Comparison of ENCODE assay signal across 9 cellular contexts in the genomic region with DNA sequence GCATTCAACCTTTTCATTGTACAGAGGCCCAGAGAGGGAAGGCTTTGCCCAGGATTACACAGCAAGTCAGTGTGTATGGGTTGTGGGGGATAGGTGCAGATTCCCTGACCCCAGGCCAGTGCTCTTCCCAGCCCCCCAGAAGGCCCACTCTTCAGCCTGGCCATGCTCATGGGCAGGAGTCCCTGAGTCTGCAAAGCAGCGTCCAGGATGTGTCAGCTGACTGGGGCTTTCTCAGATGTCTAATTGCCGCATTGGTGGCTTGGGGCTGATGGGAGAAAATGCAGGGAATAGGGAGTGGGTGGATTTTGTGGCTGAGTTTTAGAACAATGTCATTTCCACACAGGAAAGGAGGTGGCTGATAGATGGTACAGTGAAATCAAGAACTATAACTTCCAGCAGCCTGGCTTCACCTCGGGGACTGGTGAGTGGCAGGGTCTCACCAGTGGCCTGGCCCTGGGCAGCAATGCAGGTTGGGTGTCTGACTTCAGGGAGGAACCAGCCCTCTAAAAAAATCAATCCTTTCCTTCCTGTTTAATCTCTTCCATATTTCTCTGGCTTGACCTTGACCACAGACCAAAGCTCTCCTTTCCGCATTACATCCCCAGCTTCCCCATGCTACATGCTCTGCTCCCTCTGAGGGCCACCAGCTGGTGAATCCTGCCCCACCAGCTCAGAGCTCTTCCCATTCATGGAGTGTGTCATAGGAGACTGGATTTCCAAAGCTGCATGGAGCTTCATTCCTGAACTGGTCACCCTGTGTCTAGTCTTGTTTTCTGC. TPM values are rescaled to one million over a fixed set of nuclear protein-coding genes. Genes with fewer than 3 reads are reported as not detected.
DNase-seq lines count a peak whose midpoint lies in the region; TF ChIP-seq lines count a peak whose summit lies in the region.
"Had no signal": no experiment of that assay in that cellular context is flagged by ENCODE, and none has a peak within 500 bp of the region (broad histone marks: within the 10 kb centered on the region; RNA-seq: fewer than 3 reads in every experiment).

No MANE protein-coding gene starts in this region.

- H3K36me3 ChIP-seq in liver (ENCODE audit: control insufficient read depth in 4 of 4, insufficient read depth in 3 of 4, low read depth in 1 of 4, low read length in 3 of 4) (no peaks in the 10 kb centered on the region), thyroid gland (no peaks in the 10 kb centered on the region)

- H3K27ac Mint-ChIP-seq in activated naive CD4-positive, alpha-beta T cell treated with anti-CD3 and anti-CD28 coated beads for 36 hours: peak overlapping the region; percentile 94
- H3K27ac Mint-ChIP-seq in activated T-helper 1 cell treated with anti-CD3 and anti-CD28 coated beads, Interleukin-12 subunit alpha, Interleukin-12 subunit beta, Interleukin-2, Interleukin-4 antibody, amounts not matched to agents 30 ng/mL and 10 ng/mL and 1 ng/mL, durations not matched to agents 14 hours and 24 hours and 36 hours: peak overlapping the region; percentile 96

- intact Hi-C loops in activated naive CD4-positive, alpha-beta T cell treated with anti-CD3 and anti-CD28 coated beads for 36 hours (cut with micrococcal nuclease): loop anchor here (1.0 to 2.0 kb wide), 4 partner anchors 7 to 114 kb away; partner anchors contain the start of genes GLIPR2 and RECK
- intact Hi-C loops in activated T-helper 1 cell treated with anti-CD3 and anti-CD28 coated beads, Interleukin-12 subunit alpha, Interleukin-12 subunit beta, Interleukin-2, Interleukin-4 antibody, amounts not matched to agents 30 ng/mL and 10 ng/mL and 1 ng/mL, durations not matched to agents 14 hours and 24 hours and 36 hours (cut with micrococcal nuclease): loop anchor here (1.0 to 2.0 kb wide), 4 partner anchors 10 to 114 kb away; partner anchors contain the start of genes CLTA and RECK
- intact Hi-C loops in thyroid gland (cut with DNase I): no loop called here

- no peaks in the 10 kb centered on the region for H3K27me3 Mint-ChIP-seq in activated naive CD4-positive, alpha-beta T cell treated with anti-CD3 and anti-CD28 coated beads for 36 hours (ENCODE audit: low read depth)
- no peaks in the 10 kb centered on the region for H3K27me3 Mint-ChIP-seq in activated T-helper 1 cell treated with anti-CD3 and anti-CD28 coated beads, Interleukin-12 subunit alpha, Interleukin-12 subunit beta, Interleukin-2, Interleukin-4 antibody, amounts not matched to agents 30 ng/mL and 10 ng/mL and 1 ng/mL, durations not matched to agents 14 hours and 24 hours and 36 hours (ENCODE audit: insufficient read depth)

- H3K9me3 ChIP-seq in liver (ENCODE audit: control insufficient read depth in 4 of 4, low read length in 3 of 4) (peaks cover 0 to 2% (median 1%) of the 10 kb centered on the region in 4 donors), thyroid gland (no peaks in the 10 kb centered on the region)

- peaks cover 10% of the 10 kb centered on the region for H3K36me3 Mint-ChIP-seq in activated naive CD4-positive, alpha-beta T cell treated with anti-CD3 and anti-CD28 coated beads for 36 hours (ENCODE audit: low read depth)
- peaks cover 34% of the 10 kb centered on the region for H3K36me3 Mint-ChIP-seq in activated T-helper 1 cell treated with anti-CD3 and anti-CD28 coated beads, Interleukin-12 subunit alpha, Interleukin-12 subunit beta, Interleukin-2, Interleukin-4 antibody, amounts not matched to agents 30 ng/mL and 10 ng/mL and 1 ng/mL, durations not matched to agents 14 hours and 24 hours and 36 hours (ENCODE audit: low read depth)

- no peaks in the 10 kb centered on the region for H3K27me3 ChIP-seq in liver (ENCODE audit: control insufficient read depth in 4 of 4, insufficient read depth in 4 of 4, low read length in 3 of 4)
- no peaks in the 10 kb centered on the region for H3K27me3 ChIP-seq in thyroid gland

- no peak overlapping the region for H3K9ac ChIP-seq in liver (ENCODE audit: low read depth in 1 of 2, low read length in 2 of 2)

- no peak for TF ChIP-seq POLR2A in thyroid gland (IDR thresholded peaks at IDR 0.05)

- TF ChIP-seq CTCF in liver (IDR thresholded peaks at IDR 0.05; ENCODE audit: low read depth, low read length, missing input control) (no peak), thyroid gland (IDR thresholded peaks at IDR 0.05) (no peak)

- H3K4me1 Mint-ChIP-seq in activated naive CD4-positive, alpha-beta T cell treated with anti-CD3 and anti-CD28 coated beads for 36 hours (ENCODE audit: low read depth): peaks cover 72% of the 10 kb centered on the region
- H3K4me1 Mint-ChIP-seq in activated T-helper 1 cell treated with anti-CD3 and anti-CD28 coated beads, Interleukin-12 subunit alpha, Interleukin-12 subunit beta, Interleukin-2, Interleukin-4 antibody, amounts not matched to agents 30 ng/mL and 10 ng/mL and 1 ng/mL, durations not matched to agents 14 hours and 24 hours and 36 hours (ENCODE audit: low read depth): peaks cover 73% of the 10 kb centered on the region

- peak overlapping the region; percentile 80 for H3K4me3 Mint-ChIP-seq in activated naive CD4-positive, alpha-beta T cell treated with anti-CD3 and anti-CD28 coated beads for 36 hours
- H3K4me3 Mint-ChIP-seq in activated T-helper 1 cell treated with anti-CD3 and anti-CD28 coated beads, Interleukin-12 subunit alpha, Interleukin-12 subunit beta, Interleukin-2, Interleukin-4 antibody, amounts not matched to agents 30 ng/mL and 10 ng/mL and 1 ng/mL, durations not matched to agents 14 hours and 24 hours and 36 hours: peak overlapping the region; percentile 77

- H3K27ac ChIP-seq in liver (ENCODE audit: low read depth in 1 of 2, low read length in 2 of 2): peak overlapping the region; percentile 6 to 78
- H3K27ac ChIP-seq in thyroid gland: peak overlapping the region in 2 of 3 donors; percentile 2 to 50
- H3K27ac ChIP-seq: C4-2B had no signal

- 70% methylated on average over 4 of the region's 4 CpGs for WGBS in liver
- 77 to 79% methylated on average over 4 of the region's 4 CpGs for WGBS in thyroid gland, 2 donors

- H3K4me3 ChIP-seq in liver (ENCODE audit: low read depth in 1 of 3, low read length in 3 of 3) (no peak overlapping the region), thyroid gland (replicated peaks in 1 of 3) (no peak overlapping the region)

- TF ChIP-seq RAD21 in liver (IDR thresholded peaks at IDR 0.05): no peak

- H3K4me1 ChIP-seq in liver (ENCODE audit: control insufficient read depth in 4 of 4, insufficient read depth in 4 of 4, low read length in 3 of 4): peaks cover 0 to 8% (median 3%) of the 10 kb centered on the region in 4 donors
- H3K4me1 ChIP-seq in thyroid gland: peaks cover 0 to 14% of the 10 kb centered on the region in 2 donors

- peaks cover 8% of the 10 kb centered on the region for H3K9me3 Mint-ChIP-seq in activated naive CD4-positive, alpha-beta T cell treated with anti-CD3 and anti-CD28 coated beads for 36 hours
- peaks cover 12% of the 10 kb centered on the region for H3K9me3 Mint-ChIP-seq in activated T-helper 1 cell treated with anti-CD3 and anti-CD28 coated beads, Interleukin-12 subunit alpha, Interleukin-12 subunit beta, Interleukin-2, Interleukin-4 antibody, amounts not matched to agents 30 ng/mL and 10 ng/mL and 1 ng/mL, durations not matched to agents 14 hours and 24 hours and 36 hours

- CTCF ChIA-PET in activated naive CD4-positive, alpha-beta T cell treated with anti-CD3 and anti-CD28 coated beads for 36 hours (lab: Charles Lee): interaction anchor here (1.2 to 3.6 kb wide), 6 partner anchors 7 to 48 kb away, joined by 3 to 20 read pairs (median 8); partner anchors contain the start of gene CLTA

- DNase-seq in activated naive CD4-positive, alpha-beta T cell treated with anti-CD3 and anti-CD28 coated beads for 36 hours: no peak
- no peak for DNase-seq in activated naive CD4-positive, alpha-beta T cell treated with Interleukin-2 at 50 U/mL for 16 hours
- DNase-seq in activated T-helper 1 cell treated with anti-CD3 and anti-CD28 coated beads, Interleukin-12 subunit alpha, Interleukin-12 subunit beta, Interleukin-2, Interleukin-4 antibody, amounts not matched to agents 30 ng/mL and 10 ng/mL and 1 ng/mL, durations not matched to agents 14 hours and 24 hours and 36 hours (ENCODE audit: low spot score): no peak
- no peak for DNase-seq in thyroid gland
- DNase-seq in NCI-H2029 treated with DMSO at 0.1 percent for 48 hours (lab: John Stamatoyannopoulos, UW): no peak
- no peak for DNase-seq in OCI-M1 (lab: John Stamatoyannopoulos, UW)
- DNase-seq in NCI-H2107 (lab: John Stamatoyannopoulos, UW): no peak

TF ChIP-seq in liver, 16 proteins besides CTCF, POLR2A, EP300 and RAD21 (continues in another document):
- TF ChIP-seq NR2F2 (IDR thresholded peaks at IDR 0.05) (no peak), HNF4G (IDR thresholded peaks at IDR 0.05) (no peak), HNF4A (conservative IDR thresholded peaks at IDR 0.05) (no peak), EGR1 (IDR thresholded peaks at IDR 0.05; ENCODE audit: low read depth in 2 of 2) (no peak), FOXA2 (IDR thresholded peaks at IDR 0.05) (no peak), TAF1 (conservative IDR thresholded peaks at IDR 0.05) (no peak)

RNA-seq across cellular contexts. Expression of gene GLIPR2, which starts 14.2 kb away (rescaled TPM):
- 1 to 10 TPM; 8.0 to 9.7 TPM for total RNA-seq in activated naive CD4-positive, alpha-beta T cell treated with anti-CD3 and anti-CD28 coated beads for 36 hours
- 26.3 and 27.5 TPM in 2 replicates for total RNA-seq in activated T-helper 1 cell treated with anti-CD3 and anti-CD28 coated beads, Interleukin-12 subunit alpha, Interleukin-12 subunit beta, Interleukin-2, Interleukin-4 antibody, amounts not matched to agents 30 ng/mL and 10 ng/mL and 1 ng/mL, durations not matched to agents 14 hours and 24 hours and 36 hours
- total RNA-seq in liver (10 to 100 TPM in 1 of 2 donors, 1 to 10 TPM in 1; 2.8 to 17.6 TPM), thyroid gland (10 to 100 TPM; 15.6 to 25.1 (median 20.4) TPM)
- 1 to 10 TPM; 1.7 to 3.0 TPM for polyA plus RNA-seq in liver

RNA-seq across cellular contexts. Expression of gene CCIN, which starts 18.5 kb away (rescaled TPM):
- total RNA-seq in activated naive CD4-positive, alpha-beta T cell treated with anti-CD3 and anti-CD28 coated beads for 36 hours: not detected
- not detected in 2 replicates for total RNA-seq in activated T-helper 1 cell treated with anti-CD3 and anti-CD28 coated beads, Interleukin-12 subunit alpha, Interleukin-12 subunit beta, Interleukin-2, Interleukin-4 antibody, amounts not matched to agents 30 ng/mL and 10 ng/mL and 1 ng/mL, durations not matched to agents 14 hours and 24 hours and 36 hours
- total RNA-seq in liver (not detected), thyroid gland (under 1 TPM in 1 of 4 donors, not detected in 3; 0.40 TPM)
- polyA plus RNA-seq in liver: not detected

RNA-seq across cellular contexts. Expression of gene CLTA, which starts 40.0 kb away (rescaled TPM):
- 100 to 1,000 TPM in 1 of 2 experiments, 10 to 100 TPM in 1; 96.4 to 101 TPM for total RNA-seq in activated naive CD4-positive, alpha-beta T cell treated with anti-CD3 and anti-CD28 coated beads for 36 hours
- total RNA-seq in activated T-helper 1 cell treated with anti-CD3 and anti-CD28 coated beads, Interleukin-12 subunit alpha, Interleukin-12 subunit beta, Interleukin-2, Interleukin-4 antibody, amounts not matched to agents 30 ng/mL and 10 ng/mL and 1 ng/mL, durations not matched to agents 14 hours and 24 hours and 36 hours: 175 and 182 TPM in 2 replicates
- 10 to 100 TPM; 48.4 to 81.0 TPM for total RNA-seq in liver
- polyA plus RNA-seq in liver: 100 to 1,000 TPM in 1 of 2 donors, 10 to 100 TPM in 1; 68.2 to 102 TPM
- 100 to 1,000 TPM; 215 to 373 (median 259) TPM for total RNA-seq in thyroid gland
